Comparison of ENCODE assay signal across 8 cellular contexts in genomic region chr2:195657634-195658540, GRCh38. TPM values are rescaled to one million over a fixed set of nuclear protein-coding genes. Genes with fewer than 3 reads are reported as not detected.
DNase-seq lines count a peak whose midpoint lies in the region; ATAC-seq and TF ChIP-seq lines count a peak whose summit lies in the region.

No MANE protein-coding gene starts in this region.

- H3K9me3 ChIP-seq in liver (ENCODE audit: control insufficient read depth in 4 of 4, low read length in 3 of 4), result no peaks in the 10 kb centered on the region

- peaks cover 35% of the 10 kb centered on the region for H3K36me3 Mint-ChIP-seq in activated CD4-positive, alpha-beta T cell treated with anti-CD3 and anti-CD28 coated beads, Interleukin-2, amount 10 ng/mL, durations not matched to agents 24 days and 14 days (ENCODE audit: low read depth)

- H3K4me1 ChIP-seq in liver (ENCODE audit: control insufficient read depth in 4 of 4, insufficient read depth in 4 of 4, low read length in 3 of 4), result peaks cover 1 to 25% (median 15%) of the 10 kb centered on the region in 4 donors

- TF ChIP-seq CTCF in liver (IDR thresholded peaks at IDR 0.05; ENCODE audit: low read depth, low read length, missing input control), result no peak

- DNase-seq in NCI-H524 (lab: John Stamatoyannopoulos, UW), result peak; percentile 46 to 69
- DNase-seq in NCI-H524 treated with DMSO at 0.1 percent for 48 hours (lab: John Stamatoyannopoulos, UW), result no peak
- peak; percentile 32 for DNase-seq in NCI-H345 treated with DMSO at 0.1 percent for 48 hours (lab: John Stamatoyannopoulos, UW; ENCODE audit: unreplicated experiment)
- peak; percentile 92 for DNase-seq in activated CD4-positive, alpha-beta T cell treated with anti-CD3 and anti-CD28 coated beads, Interleukin-2, amount 10 ng/mL, durations not matched to agents 24 days and 14 days
- peak; percentile 59 for DNase-seq in dedifferentiated amniotic fluid mesenchymal stem cell (ENCODE audit: extremely low spot score)
- peak; percentile 73 for DNase-seq in stimulated activated CD4-positive, alpha-beta T cell treated with anti-CD3 and anti-CD28 coated beads, Interleukin-4, amount 100 ng/mL, for 24 hours

- peak overlapping the region; percentile 99 to 100 for H3K27ac ChIP-seq in liver (ENCODE audit: low read depth in 1 of 2, low read length in 2 of 2)

- peaks cover 27% of the 10 kb centered on the region for H3K4me1 Mint-ChIP-seq in activated CD4-positive, alpha-beta T cell treated with anti-CD3 and anti-CD28 coated beads, Interleukin-2, amount 10 ng/mL, durations not matched to agents 24 days and 14 days

- H3K4me3 Mint-ChIP-seq in activated CD4-positive, alpha-beta T cell treated with anti-CD3 and anti-CD28 coated beads, Interleukin-2, amount 10 ng/mL, durations not matched to agents 24 days and 14 days, result peak overlapping the region; percentile 86

- H3K4me3 ChIP-seq in liver (ENCODE audit: low read depth in 1 of 3, low read length in 3 of 3), result peak overlapping the region; percentile 67 to 90 (median 85)

- under 1% methylated on average over 66 of the region's 66 CpGs for WGBS in liver

- H3K27ac Mint-ChIP-seq in activated CD4-positive, alpha-beta T cell treated with anti-CD3 and anti-CD28 coated beads, Interleukin-2, amount 10 ng/mL, durations not matched to agents 24 days and 14 days, result peak overlapping the region; percentile 97

- H3K9me3 Mint-ChIP-seq in activated CD4-positive, alpha-beta T cell treated with anti-CD3 and anti-CD28 coated beads, Interleukin-2, amount 10 ng/mL, durations not matched to agents 24 days and 14 days, result no peaks in the 10 kb centered on the region

- no peak for TF ChIP-seq RAD21 in liver (IDR thresholded peaks at IDR 0.05)

- H3K9ac ChIP-seq in liver (ENCODE audit: low read depth in 1 of 2, low read length in 2 of 2), result peak overlapping the region; percentile 88 to 96

- no peaks in the 10 kb centered on the region for H3K27me3 Mint-ChIP-seq in activated CD4-positive, alpha-beta T cell treated with anti-CD3 and anti-CD28 coated beads, Interleukin-2, amount 10 ng/mL, durations not matched to agents 24 days and 14 days

- H3K36me3 ChIP-seq in liver (ENCODE audit: control insufficient read depth in 4 of 4, insufficient read depth in 3 of 4, low read depth in 1 of 4, low read length in 3 of 4), result no peaks in the 10 kb centered on the region

- ATAC-seq in HG03025 (IDR thresholded peaks at IDR 0.05; ENCODE audit: low FRiP score, unreplicated experiment), result peak; percentile 26

- intact Hi-C loops in activated CD4-positive, alpha-beta T cell treated with anti-CD3 and anti-CD28 coated beads, Interleukin-2, amount 10 ng/mL, durations not matched to agents 24 days and 14 days (cut with micrococcal nuclease), result loop anchor here (1.0 to 10.0 kb wide), 10 partner anchors 46 to 677 kb away; partner anchors contain the start of genes DNAH7 and STK17B

- no peaks in the 10 kb centered on the region for H3K27me3 ChIP-seq in liver (ENCODE audit: control insufficient read depth in 4 of 4, insufficient read depth in 4 of 4, low read length in 3 of 4)

TF ChIP-seq in liver, 16 proteins besides CTCF, POLR2A, EP300 and RAD21:
- TF ChIP-seq EGR1 (IDR thresholded peaks at IDR 0.05; ENCODE audit: low read depth in 2 of 2) (no peak), MAX (IDR thresholded peaks at IDR 0.05) (peak; percentile 75), TAF1 (conservative IDR thresholded peaks at IDR 0.05) (no peak), GABPA (IDR thresholded peaks at IDR 0.05 in 1 of 2, conservative IDR thresholded peaks at IDR 0.05 in 1 of 2) (no peak), FOXA2 (IDR thresholded peaks at IDR 0.05) (no peak), NR2F2 (IDR thresholded peaks at IDR 0.05) (no peak), YY1 (IDR thresholded peaks at IDR 0.05) (peak; percentile 11), RXRA (IDR thresholded peaks at IDR 0.05) (no peak), FOXA1 (IDR thresholded peaks at IDR 0.05) (no peak), SP1 (IDR thresholded peaks at IDR 0.05) (no peak)
TF ChIP-seq in liver: peak in this region for 2.

RNA-seq across cellular contexts. Expression of gene SLC39A10, which starts 0.9 kb away (rescaled TPM):
- total RNA-seq in activated CD4-positive, alpha-beta T cell treated with anti-CD3 and anti-CD28 coated beads, Interleukin-2, amount 10 ng/mL, durations not matched to agents 24 days and 14 days, result 33.4 and 37.1 TPM in 2 replicates
- 1 to 10 TPM; 4.0 to 7.5 TPM for total RNA-seq in liver
- polyA plus RNA-seq in liver, result 1 to 10 TPM in 1 of 2 donors, under 1 TPM in 1; 0.98 to 2.9 TPM
